ENCODE assay signal across 17 cellular contexts in genomic region chr11:70552441-70553150, GRCh38.
DNase-seq lines count a peak whose midpoint lies in the region; ATAC-seq and TF ChIP-seq lines count a peak whose summit lies in the region.
"Had no signal": no experiment of that assay in that cellular context is flagged by ENCODE, and none has a peak within 500 bp of the region (broad histone marks: within the 10 kb centered on the region; RNA-seq: fewer than 3 reads in every experiment).

No MANE protein-coding gene starts in this region.

- TF ChIP-seq POLR2A in ovary (IDR thresholded peaks at IDR 0.05): no peak

- H2BK120ac ChIP-seq in neuronal stem cell (ENCODE audit: low read depth, low read length): peak overlapping the region; percentile 73

- no peak overlapping the region for H3K4me2 ChIP-seq in neuronal stem cell (ENCODE audit: insufficient read depth, low read length, poor library complexity, severe bottlenecking)
- no peak overlapping the region for H3K4me2 ChIP-seq in MM.1S (ENCODE audit: low read depth, low read length)

- H4K91ac ChIP-seq in neuronal stem cell (ENCODE audit: low read depth, low read length, poor library complexity): peak overlapping the region; percentile 68

- H3F3A ChIP-seq in MM.1S (ENCODE audit: insufficient read depth, low read length): no peaks in the 10 kb centered on the region

- ATAC-seq in WTC11: no peak
- no peak for ATAC-seq in stimulated activated naive CD8-positive, alpha-beta T cell treated with anti-CD3 and anti-CD28 coated beads, Interleukin-15, Interleukin-2, amounts not matched to agents 100 U/mL and 50 U/mL, for 24 hours
- ATAC-seq: HCT116 had no signal

- H3K27me3 ChIP-seq in A673 (replicated peaks; ENCODE audit: insufficient read depth, low read depth, low read length, poor library complexity): no peaks in the 10 kb centered on the region
- no peaks in the 10 kb centered on the region for H3K27me3 ChIP-seq in H7 (ENCODE audit: control insufficient read depth, insufficient read depth, low read length)
- H3K27me3 ChIP-seq in neuronal stem cell (ENCODE audit: control insufficient read depth in 3 of 3, insufficient read depth in 3 of 3, low read depth in 1 of 3, low read length in 3 of 3): no peaks in the 10 kb centered on the region
- H3K27me3 ChIP-seq in ovary: no peaks in the 10 kb centered on the region
- H3K27me3 ChIP-seq in MM.1S (replicated peaks; ENCODE audit: insufficient read depth, low read length): peaks cover 98% of the 10 kb centered on the region
- H3K27me3 ChIP-seq: SJSA1 had no signal

- no peaks in the 10 kb centered on the region for H3K36me3 Mint-ChIP-seq in WTC11

- H3K79me1 ChIP-seq in neuronal stem cell (ENCODE audit: low read depth, low read length): no peaks in the 10 kb centered on the region

- WGBS in neuronal stem cell (ENCODE audit: extremely low coverage in 2 of 2, insufficient read length in 2 of 2, insufficient replicate concordance in 1 of 2), 2 donors: no CpG with 5 or more reads among the region's 26 CpGs
- WGBS in ovary, 3 donors: 82 to 89% (median 85%) methylated on average over 26 of the region's 26 CpGs

- H3K79me2 ChIP-seq in MM.1S (ENCODE audit: low read length): no peaks in the 10 kb centered on the region

- no peaks in the 10 kb centered on the region for H4K20me1 ChIP-seq in MM.1S (ENCODE audit: insufficient read depth, low read length)

- H2BK15ac ChIP-seq in neuronal stem cell (ENCODE audit: low read length): peak overlapping the region; percentile 32

- no peaks in the 10 kb centered on the region for H3K27me3 Mint-ChIP-seq in WTC11 (ENCODE audit: low read depth)
- H3K27me3 Mint-ChIP-seq: B cell; CD4-positive, alpha-beta T cell had no signal

- no peaks in the 10 kb centered on the region for H3K9me3 ChIP-seq in A673 (ENCODE audit: low read depth, low read length, poor library complexity, severe bottlenecking)
- H3K9me3 ChIP-seq in neuronal stem cell (replicated peaks in 1 of 2; ENCODE audit: control insufficient read depth in 2 of 2, insufficient read depth in 1 of 2, low read depth in 1 of 2, low read length in 2 of 2): no peaks in the 10 kb centered on the region
- no peaks in the 10 kb centered on the region for H3K9me3 ChIP-seq in ovary
- no peaks in the 10 kb centered on the region for H3K9me3 ChIP-seq in MM.1S (replicated peaks; ENCODE audit: insufficient read depth, low read length)

- TF ChIP-seq CTCF in A673 (conservative IDR thresholded peaks at IDR 0.05; ENCODE audit: low read depth, low read length) (no peak), WTC11 (IDR thresholded peaks at IDR 0.05) (no peak), ovary (IDR thresholded peaks at IDR 0.05) (no peak), MM.1S (IDR thresholded peaks at IDR 0.05; ENCODE audit: low read length) (no peak), RWPE1 (conservative IDR thresholded peaks at IDR 0.05; ENCODE audit: low read depth) (no peak)

- H3K9ac ChIP-seq in neuronal stem cell (ENCODE audit: low read depth, low read length, poor library complexity): no peak overlapping the region
- no peak overlapping the region for H3K9ac ChIP-seq in MM.1S (ENCODE audit: low read length)

- POLR2A ChIA-PET in A673 (lab: Charles Lee; ENCODE audit: low non-redundant PET) (no interaction called here), WTC11 (lab: Charles Lee) (no interaction called here), RWPE1 (lab: Yijun Ruan, JAX; ENCODE audit: low non-redundant PET) (no interaction called here)

- H3K4me1 Mint-ChIP-seq in WTC11: peaks cover 27% of the 10 kb centered on the region
- H3K4me1 Mint-ChIP-seq: B cell had no signal

- no peak overlapping the region for H4K8ac ChIP-seq in neuronal stem cell (ENCODE audit: low read depth, low read length)

- no peak for TF ChIP-seq EP300 in ovary (IDR thresholded peaks at IDR 0.05)

- peak overlapping the region; percentile 96 for H2BK12ac ChIP-seq in neuronal stem cell (ENCODE audit: low read length)

- intact Hi-C loops in A673 (cut with micrococcal nuclease; ENCODE audit: unreplicated experiment) (no loop called here), ovary (cut with DNase I) (no loop called here)

- H3K27ac Mint-ChIP-seq in WTC11: peak overlapping the region; percentile 73; the same call in 1 of the 2 replicates
- H3K27ac Mint-ChIP-seq: B cell; CD4-positive, alpha-beta T cell had no signal

- H3K23ac ChIP-seq in neuronal stem cell (ENCODE audit: low read depth, low read length, poor library complexity): peak overlapping the region; percentile 28

- no peak overlapping the region for H3K4me3 Mint-ChIP-seq in WTC11
- H3K4me3 Mint-ChIP-seq: B cell; CD4-positive, alpha-beta T cell had no signal

- H3K14ac ChIP-seq in neuronal stem cell (ENCODE audit: low read length): peak overlapping the region; percentile 65

- H3K9me2 ChIP-seq in MM.1S (replicated peaks; ENCODE audit: insufficient read depth, low read length): no peaks in the 10 kb centered on the region

- CTCF ChIA-PET in A673 (lab: Charles Lee): no interaction called here
- CTCF ChIA-PET in WTC11 (lab: Charles Lee): interaction anchor here (0.5 to 1.5 kb wide), 3 partner anchors 16 to 101 kb away, joined by 3 to 7 read pairs (median 3); no protein-coding TSS in a partner anchor
- CTCF ChIA-PET in RWPE1 (lab: Yijun Ruan, JAX): interaction anchor here (0.6 kb wide), 1 partner anchor 119 kb away, joined by 3 read pairs; no protein-coding TSS in a partner anchor

- no TSS peak for BruUV-seq in A673 (replicated peaks; lab: Mats Ljungman, UMichigan)

- H3K18ac ChIP-seq in neuronal stem cell (ENCODE audit: low read length): peak overlapping the region; percentile 87

- no peaks in the 10 kb centered on the region for H3K9me3 Mint-ChIP-seq in WTC11
- H3K9me3 Mint-ChIP-seq: CD4-positive, alpha-beta T cell had no signal

- H3K4me3 ChIP-seq in A673 (ENCODE audit: low read depth, low read length, poor library complexity, severe bottlenecking) (no peak overlapping the region), H7 (ENCODE audit: insufficient read depth, low read depth, low read length) (no peak overlapping the region), neuronal stem cell (ENCODE audit: low read length in 2 of 2) (no peak overlapping the region), ovary (no peak overlapping the region), MM.1S (ENCODE audit: low read length) (no peak overlapping the region)
- H3K4me3 ChIP-seq: SJSA1 had no signal

- H3K4me1 ChIP-seq in A673 (ENCODE audit: insufficient read depth, low read length, poor library complexity, severe bottlenecking) (peaks cover 20% of the 10 kb centered on the region), neuronal stem cell (ENCODE audit: control insufficient read depth in 2 of 2, insufficient read depth in 1 of 2, low read depth in 1 of 2, low read length in 2 of 2) (peaks cover 34 to 38% of the 10 kb centered on the region in 2 donors), ovary (ENCODE audit: insufficient read depth) (no peaks in the 10 kb centered on the region), MM.1S (ENCODE audit: low read length) (no peaks in the 10 kb centered on the region)

- no peak overlapping the region for H2BK5ac ChIP-seq in neuronal stem cell (ENCODE audit: low read length)

- no peak overlapping the region for H3K4ac ChIP-seq in neuronal stem cell (ENCODE audit: low read length)

- H3K27ac ChIP-seq in A673 (ENCODE audit: low read depth, low read length, poor library complexity, severe bottlenecking) (no peak overlapping the region), neuronal stem cell (replicated peaks; ENCODE audit: low read length) (peak overlapping the region; percentile 20), ovary (no peak overlapping the region), MM.1S (ENCODE audit: low read length) (no peak overlapping the region), RWPE1 (no peak overlapping the region)
- H3K27ac ChIP-seq: SJSA1 had no signal

- H3K36me3 ChIP-seq in A673 (ENCODE audit: insufficient read depth, low read length, poor library complexity, severe bottlenecking) (no peaks in the 10 kb centered on the region), H7 (replicated peaks; ENCODE audit: control insufficient read depth, insufficient read depth, low read length) (no peaks in the 10 kb centered on the region), neuronal stem cell (replicated peaks in 1 of 2; ENCODE audit: control insufficient read depth in 2 of 2, insufficient read depth in 2 of 2, low read length in 2 of 2) (no peaks in the 10 kb centered on the region), ovary (no peaks in the 10 kb centered on the region), MM.1S (replicated peaks; ENCODE audit: insufficient read depth, low read length) (no peaks in the 10 kb centered on the region)
- H3K36me3 ChIP-seq: SJSA1 had no signal

- H2AFZ ChIP-seq in neuronal stem cell (ENCODE audit: low read length): no peak overlapping the region
- H2AFZ ChIP-seq in MM.1S (ENCODE audit: low read length): no peak overlapping the region

- peak overlapping the region; percentile 95 for H2AK5ac ChIP-seq in neuronal stem cell (ENCODE audit: low read depth, low read length)

- peak; percentile 21 for DNase-seq in A673 (ENCODE audit: low spot score)
- DNase-seq in H7: peak; percentile 53
- no peak for DNase-seq in WTC11 (ENCODE audit: low spot score)
- no peak for DNase-seq in neuronal stem cell (ENCODE audit: low spot score)
- no peak for DNase-seq in ovary
- DNase-seq in MM.1S: no peak
- DNase-seq in stimulated activated naive CD8-positive, alpha-beta T cell treated with anti-CD3 and anti-CD28 coated beads, Interleukin-15, Interleukin-2, amounts not matched to agents 100 U/mL and 50 U/mL, for 24 hours: no peak
- no peak for DNase-seq in RWPE1 (ENCODE audit: low spot score)
- DNase-seq: Calu3; CD4-positive, alpha-beta T cell; DMS79; NCI-H2081 treated with DMSO at 0.1 percent for 48 hours; NCI-H2227 treated with DMSO at 0.1 percent for 48 hours; NCI-H526 had no signal

TF ChIP-seq in WTC11, 78 proteins besides CTCF, POLR2A, EP300 and RAD21 (continues in another document):
- TF ChIP-seq IRF1 (CRISPR knock-in tag; IDR thresholded peaks at IDR 0.05) (no peak), FOXK1 (CRISPR knock-in tag; IDR thresholded peaks at IDR 0.05) (no peak), FOXJ3 (CRISPR knock-in tag; IDR thresholded peaks at IDR 0.05; ENCODE audit: borderline replicate concordance) (no peak), RORB (CRISPR knock-in tag; IDR thresholded peaks at IDR 0.05) (no peak), ZBTB21 (CRISPR knock-in tag; IDR thresholded peaks at IDR 0.05; ENCODE audit: borderline replicate concordance) (no peak)

Comparison
In these comparisons a context has a peak if more than half of its experiments do, and no peak if none do; other contexts are left out.
1. DNase-seq: peak in A673 (single experiment) and H7 (single experiment); none in WTC11 (single experiment), neuronal stem cell (single experiment), ovary (0 of 5), MM.1S (single experiment), stimulated activated naive CD8-positive, alpha-beta T cell treated with anti-CD3 and anti-CD28 coated beads, Interleukin-15, Interleukin-2, amounts not matched to agents 100 U/mL and 50 U/mL, for 24 hours (single experiment) and RWPE1 (single experiment).